ENCODE assay signal across 8 cellular contexts in genomic region chr13:50123862-50124535, GRCh38.
DNase-seq lines count a peak whose midpoint lies in the region; TF ChIP-seq lines count a peak whose summit lies in the region.

No MANE protein-coding gene starts in this region.

- H3K36me3 ChIP-seq in ES-I3 (ENCODE audit: insufficient read depth, low read length): no peaks in the 10 kb centered on the region
- H3K36me3 ChIP-seq in SJCRH30: 0 out of 2 replicates have a peak, but pooled peaks cover 3% of the 10 kb centered on the region
- no peaks in the 10 kb centered on the region for H3K36me3 ChIP-seq in transverse colon

- H3K4me3 ChIP-seq in SJCRH30: peak overlapping the region; percentile 92
- peak overlapping the region; percentile 64 to 88 (median 78) for H3K4me3 ChIP-seq in transverse colon

- WGBS in transverse colon (ENCODE audit: low coverage in 1 of 2), 2 donors: 1% methylated on average over 39 of the region's 69 CpGs; no CpG with 5 or more reads in 1 of the 2 donors

- no peak for TF ChIP-seq EP300 in transverse colon (IDR thresholded peaks at IDR 0.05; ENCODE audit: low read depth)

- peak overlapping the region; percentile 54; the same call in 1 of the 2 replicates for H3K9ac ChIP-seq in ES-I3 (ENCODE audit: low read depth, low read length)

- in situ Hi-C loops in transverse colon (cut with MboI; ENCODE audit: low pct_ligation_motif_present in 1 of 4, low pct_unique_long_range_greater_than_20kb in 1 of 4, low sequenced_read_pairs in 3 of 4): no loop called here

- peak in 1 of 5 experiments; percentile 14 for TF ChIP-seq CTCF in transverse colon (IDR thresholded peaks at IDR 0.05)

- H3K27me3 ChIP-seq in SJCRH30 (no peaks in the 10 kb centered on the region), transverse colon (peaks cover 14% of the 10 kb centered on the region)

- H3K27ac ChIP-seq in SJCRH30: peak overlapping the region; percentile 90
- peak overlapping the region; percentile 95 to 100 (median 98) for H3K27ac ChIP-seq in transverse colon

- no peaks in the 10 kb centered on the region for H3K9me3 ChIP-seq in ES-I3 (ENCODE audit: control insufficient read depth, insufficient read depth, low read length)
- H3K9me3 ChIP-seq in SJCRH30 (replicated peaks): no peaks in the 10 kb centered on the region
- H3K9me3 ChIP-seq in transverse colon: no peaks in the 10 kb centered on the region

- peak; percentile 95 for TF ChIP-seq POLR2A in transverse colon (IDR thresholded peaks at IDR 0.05)

- intact Hi-C loops in transverse colon (cut with DNase I; ENCODE audit: low total_unique reads): no loop called here

- DNase-seq in H4 (ENCODE audit: low spot score): peak; percentile 91
- DNase-seq in LoVo (ENCODE audit: low spot score): peak; percentile 68
- DNase-seq in SJCRH30: peak; percentile 83 to 98
- DNase-seq in activated naive CD4-positive, alpha-beta T cell treated with anti-CD3 and anti-CD28 coated beads, Interleukin-2, amount 50 U/mL, for 16 hours: peak; percentile 63
- peak; percentile 97 for DNase-seq in globus pallidus (ENCODE audit: low spot score)
- DNase-seq in occipital lobe (lab: John Stamatoyannopoulos, UW): peak; percentile 80
- DNase-seq in transverse colon: peak; percentile 80

- H3K4me1 ChIP-seq in ES-I3 (ENCODE audit: insufficient read depth, low read length) (peaks cover 26% of the 10 kb centered on the region), SJCRH30 (no peaks in the 10 kb centered on the region), transverse colon (peaks cover 21 to 46% (median 28%) of the 10 kb centered on the region in 4 donors)

Comparison
In these comparisons a context has a peak if more than half of its experiments do, and no peak if none do; other contexts are left out.
1. Peak in every context shown above with its lines: DNase-seq, H3K4me3 ChIP-seq and H3K27ac ChIP-seq.